15 cellular contexts compared by ENCODE assay signal in the genomic region with DNA sequence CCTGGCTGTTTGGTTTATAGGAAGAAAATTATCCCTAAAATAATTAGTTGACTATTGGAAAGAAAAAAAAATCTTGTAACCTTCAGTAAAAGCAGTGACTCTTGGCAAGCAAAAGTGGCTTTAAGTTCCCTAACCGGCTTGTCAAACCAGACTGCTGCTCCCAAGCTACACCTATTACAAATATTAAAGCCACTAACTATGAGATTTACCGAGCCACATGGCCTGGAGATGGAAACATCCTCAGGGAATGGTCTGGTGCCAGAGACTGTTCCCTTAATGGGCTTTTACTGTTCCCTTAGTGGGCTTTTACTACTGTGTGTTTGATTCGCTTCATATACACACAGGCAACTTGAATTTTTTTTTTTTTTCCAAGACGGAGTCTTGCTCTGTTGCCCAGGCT. TPM values are rescaled to one million over a fixed set of nuclear protein-coding genes. Genes with fewer than 3 reads are reported as not detected.
DNase-seq lines count a peak whose midpoint lies in the region; ATAC-seq and TF ChIP-seq lines count a peak whose summit lies in the region.
"Had no signal": no experiment of that assay in that cellular context is flagged by ENCODE, and none has a peak within 500 bp of the region (broad histone marks: within the 10 kb centered on the region; RNA-seq: fewer than 3 reads in every experiment).

No MANE protein-coding gene starts in this region.

- intact Hi-C loops in activated T-helper 1 cell treated with anti-CD3 and anti-CD28 coated beads, Interleukin-12 subunit alpha, Interleukin-12 subunit beta, Interleukin-2, Interleukin-4 antibody, amounts not matched to agents 30 ng/mL and 10 ng/mL and 1 ng/mL, durations not matched to agents 14 hours and 24 hours and 36 hours (cut with micrococcal nuclease), result no loop called here
- intact Hi-C loops in posterior cingulate gyrus (cut with DNase I), result no loop called here

- no peak for ATAC-seq in RWPE2 (ENCODE audit: low read depth)
- ATAC-seq: activated CD8-positive, alpha-beta T cell treated with anti-CD3 and anti-CD28 coated beads for 36 hours; SK-N-SH treated with all-trans-retinoic acid at 6 μM for 48 hours had no signal

- no peaks in the 10 kb centered on the region for H3K36me3 ChIP-seq in RWPE2 (ENCODE audit: low read depth)
- no peaks in the 10 kb centered on the region for H3K36me3 ChIP-seq in suprapubic skin
- H3K36me3 ChIP-seq: BLaER1 treated with 17β-estradiol and CSF1 and Interleukin-3, amounts not matched to agents 10 nM and 100 nM had no signal

- no peaks in the 10 kb centered on the region for H3K9me3 Mint-ChIP-seq in mesothelial cell of epicardium
- no peaks in the 10 kb centered on the region for H3K9me3 Mint-ChIP-seq in activated T-helper 1 cell treated with anti-CD3 and anti-CD28 coated beads, Interleukin-12 subunit alpha, Interleukin-12 subunit beta, Interleukin-2, Interleukin-4 antibody, amounts not matched to agents 30 ng/mL and 10 ng/mL and 1 ng/mL, durations not matched to agents 14 hours and 24 hours and 36 hours
- H3K9me3 Mint-ChIP-seq: activated CD8-positive, alpha-beta T cell treated with anti-CD3 and anti-CD28 coated beads for 36 hours had no signal

- no peaks in the 10 kb centered on the region for H3K27me3 Mint-ChIP-seq in mesothelial cell of epicardium (ENCODE audit: low read depth)
- peaks cover 20% of the 10 kb centered on the region for H3K27me3 Mint-ChIP-seq in activated T-helper 1 cell treated with anti-CD3 and anti-CD28 coated beads, Interleukin-12 subunit alpha, Interleukin-12 subunit beta, Interleukin-2, Interleukin-4 antibody, amounts not matched to agents 30 ng/mL and 10 ng/mL and 1 ng/mL, durations not matched to agents 14 hours and 24 hours and 36 hours (ENCODE audit: insufficient read depth)
- H3K27me3 Mint-ChIP-seq: activated CD8-positive, alpha-beta T cell treated with anti-CD3 and anti-CD28 coated beads for 36 hours had no signal

- WGBS in suprapubic skin, result 27% methylated on average over 4 of the region's 4 CpGs

- TF ChIP-seq POLR2A in suprapubic skin (IDR thresholded peaks at IDR 0.05), result no peak

- peak overlapping the region; percentile 81 for H3K27ac Mint-ChIP-seq in mesothelial cell of epicardium
- no peak overlapping the region for H3K27ac Mint-ChIP-seq in activated T-helper 1 cell treated with anti-CD3 and anti-CD28 coated beads, Interleukin-12 subunit alpha, Interleukin-12 subunit beta, Interleukin-2, Interleukin-4 antibody, amounts not matched to agents 30 ng/mL and 10 ng/mL and 1 ng/mL, durations not matched to agents 14 hours and 24 hours and 36 hours
- H3K27ac Mint-ChIP-seq: activated CD8-positive, alpha-beta T cell treated with anti-CD3 and anti-CD28 coated beads for 36 hours had no signal

- no peak overlapping the region for H3K4me3 Mint-ChIP-seq in mesothelial cell of epicardium
- H3K4me3 Mint-ChIP-seq in activated T-helper 1 cell treated with anti-CD3 and anti-CD28 coated beads, Interleukin-12 subunit alpha, Interleukin-12 subunit beta, Interleukin-2, Interleukin-4 antibody, amounts not matched to agents 30 ng/mL and 10 ng/mL and 1 ng/mL, durations not matched to agents 14 hours and 24 hours and 36 hours, result no peak overlapping the region
- H3K4me3 Mint-ChIP-seq: activated CD8-positive, alpha-beta T cell treated with anti-CD3 and anti-CD28 coated beads for 36 hours had no signal

- H3K4me1 ChIP-seq in RWPE2 (ENCODE audit: insufficient read depth, poor library complexity, severe bottlenecking), result peaks cover 16% of the 10 kb centered on the region
- H3K4me1 ChIP-seq in suprapubic skin, result peaks cover 19% of the 10 kb centered on the region

- DNase-seq in RWPE2 (ENCODE audit: low spot score) (no peak), coronary artery (ENCODE audit: low spot score) (no peak), mesothelial cell of epicardium (ENCODE audit: low spot score in 2 of 2, unreplicated experiment in 2 of 2) (no peak), suprapubic skin (ENCODE audit: low spot score in 2 of 2) (peak in 1 of 2 donors; percentile 56), GF-D8 (lab: John Stamatoyannopoulos, UW) (no peak), posterior cingulate gyrus (no peak)
- DNase-seq in activated T-helper 1 cell treated with anti-CD3 and anti-CD28 coated beads, Interleukin-12 subunit alpha, Interleukin-12 subunit beta, Interleukin-2, Interleukin-4 antibody, amounts not matched to agents 30 ng/mL and 10 ng/mL and 1 ng/mL, durations not matched to agents 14 hours and 24 hours and 36 hours (ENCODE audit: low spot score), result no peak
- DNase-seq: activated CD8-positive, alpha-beta T cell treated with anti-CD3 and anti-CD28 coated beads for 36 hours; activated effector memory CD4-positive, alpha-beta T cell treated with anti-CD3 and anti-CD28 coated beads, Interleukin-2, amount 50 U/mL, for 16 hours; NCI-H1417; stimulated activated CD4-positive, alpha-beta T cell treated with anti-CD3 and anti-CD28 coated beads, Interleukin-2, amount 100 ng/mL, for 48 hours; stimulated activated CD8-positive, alpha-beta memory T cell treated with anti-CD3 and anti-CD28 coated beads, Interleukin-4, amount 100 ng/mL, for 48 hours had no signal

- H3K9me3 ChIP-seq in RWPE2 (ENCODE audit: severe bottlenecking), result no peaks in the 10 kb centered on the region
- no peaks in the 10 kb centered on the region for H3K9me3 ChIP-seq in suprapubic skin
- H3K9me3 ChIP-seq: BLaER1 treated with 17β-estradiol and CSF1 and Interleukin-3, amounts not matched to agents 10 nM and 100 nM had no signal

- TF ChIP-seq CTCF in RWPE2 (IDR thresholded peaks at IDR 0.05; ENCODE audit: poor library complexity, severe bottlenecking) (no peak), coronary artery (IDR thresholded peaks at IDR 0.05) (no peak), mesothelial cell of epicardium (IDR thresholded peaks at IDR 0.05; ENCODE audit: unreplicated experiment) (no peak), suprapubic skin (IDR thresholded peaks at IDR 0.05) (no peak)

- no peaks in the 10 kb centered on the region for H3K36me3 Mint-ChIP-seq in mesothelial cell of epicardium
- H3K36me3 Mint-ChIP-seq in activated T-helper 1 cell treated with anti-CD3 and anti-CD28 coated beads, Interleukin-12 subunit alpha, Interleukin-12 subunit beta, Interleukin-2, Interleukin-4 antibody, amounts not matched to agents 30 ng/mL and 10 ng/mL and 1 ng/mL, durations not matched to agents 14 hours and 24 hours and 36 hours (ENCODE audit: low read depth), result no peaks in the 10 kb centered on the region

- H3K27ac ChIP-seq in RWPE2 (ENCODE audit: poor library complexity, severe bottlenecking) (peak overlapping the region; percentile 14), coronary artery (peak overlapping the region; percentile 87 to 90), suprapubic skin (peak overlapping the region; percentile 86)
- H3K27ac ChIP-seq: BLaER1 treated with 17β-estradiol and CSF1 and Interleukin-3, amounts not matched to agents 10 nM and 100 nM had no signal

- H3K27me3 ChIP-seq in RWPE2 (ENCODE audit: insufficient read depth, poor library complexity, severe bottlenecking) (no peaks in the 10 kb centered on the region), suprapubic skin (no peaks in the 10 kb centered on the region)
- H3K27me3 ChIP-seq: BLaER1 treated with 17β-estradiol and CSF1 and Interleukin-3, amounts not matched to agents 10 nM and 100 nM; dorsolateral prefrontal cortex had no signal

- H3K4me1 Mint-ChIP-seq in mesothelial cell of epicardium, result peaks cover 25% of the 10 kb centered on the region
- peaks cover 20% of the 10 kb centered on the region for H3K4me1 Mint-ChIP-seq in activated T-helper 1 cell treated with anti-CD3 and anti-CD28 coated beads, Interleukin-12 subunit alpha, Interleukin-12 subunit beta, Interleukin-2, Interleukin-4 antibody, amounts not matched to agents 30 ng/mL and 10 ng/mL and 1 ng/mL, durations not matched to agents 14 hours and 24 hours and 36 hours (ENCODE audit: low read depth)

- no peak overlapping the region for H3K4me3 ChIP-seq in RWPE2 (ENCODE audit: severe bottlenecking)
- H3K4me3 ChIP-seq in coronary artery, result peak overlapping the region; percentile 35
- peak overlapping the region; percentile 6 for H3K4me3 ChIP-seq in suprapubic skin
- H3K4me3 ChIP-seq: BLaER1 treated with 17β-estradiol and CSF1 and Interleukin-3, amounts not matched to agents 10 nM and 100 nM; dorsolateral prefrontal cortex had no signal

- TF ChIP-seq EP300 in suprapubic skin (IDR thresholded peaks at IDR 0.05), result no peak

RNA-seq across cellular contexts. Expression of a gene that starts 35.9 kb away (rescaled TPM):
- total RNA-seq in mesothelial cell of epicardium, result 7.4 to 10.0 TPM (median 8.0 TPM) in 3 replicates
- total RNA-seq in suprapubic skin, result 1 to 10 TPM; 1.4 to 7.2 (median 3.2) TPM
- total RNA-seq in activated T-helper 1 cell treated with anti-CD3 and anti-CD28 coated beads, Interleukin-12 subunit alpha, Interleukin-12 subunit beta, Interleukin-2, Interleukin-4 antibody, amounts not matched to agents 30 ng/mL and 10 ng/mL and 1 ng/mL, durations not matched to agents 14 hours and 24 hours and 36 hours, result 1.6 and 2.1 TPM in 2 replicates

RNA-seq across cellular contexts. Expression of a gene that starts 50.7 kb away (rescaled TPM):
- 91.9 to 93.4 TPM (median 92.8 TPM) in 3 replicates for total RNA-seq in mesothelial cell of epicardium
- 10 to 100 TPM; 49.2 to 71.3 (median 61.4) TPM for total RNA-seq in suprapubic skin
- 39.0 and 39.9 TPM in 2 replicates for total RNA-seq in activated T-helper 1 cell treated with anti-CD3 and anti-CD28 coated beads, Interleukin-12 subunit alpha, Interleukin-12 subunit beta, Interleukin-2, Interleukin-4 antibody, amounts not matched to agents 30 ng/mL and 10 ng/mL and 1 ng/mL, durations not matched to agents 14 hours and 24 hours and 36 hours

Comparison
In these comparisons a context has a peak if more than half of its experiments do, and no peak if none do; other contexts are left out.
1. H3K27ac ChIP-seq: peak in every context shown above with its lines; median percentile 88 in coronary artery; 86 in suprapubic skin; 14 in RWPE2.